In the genomic region with DNA sequence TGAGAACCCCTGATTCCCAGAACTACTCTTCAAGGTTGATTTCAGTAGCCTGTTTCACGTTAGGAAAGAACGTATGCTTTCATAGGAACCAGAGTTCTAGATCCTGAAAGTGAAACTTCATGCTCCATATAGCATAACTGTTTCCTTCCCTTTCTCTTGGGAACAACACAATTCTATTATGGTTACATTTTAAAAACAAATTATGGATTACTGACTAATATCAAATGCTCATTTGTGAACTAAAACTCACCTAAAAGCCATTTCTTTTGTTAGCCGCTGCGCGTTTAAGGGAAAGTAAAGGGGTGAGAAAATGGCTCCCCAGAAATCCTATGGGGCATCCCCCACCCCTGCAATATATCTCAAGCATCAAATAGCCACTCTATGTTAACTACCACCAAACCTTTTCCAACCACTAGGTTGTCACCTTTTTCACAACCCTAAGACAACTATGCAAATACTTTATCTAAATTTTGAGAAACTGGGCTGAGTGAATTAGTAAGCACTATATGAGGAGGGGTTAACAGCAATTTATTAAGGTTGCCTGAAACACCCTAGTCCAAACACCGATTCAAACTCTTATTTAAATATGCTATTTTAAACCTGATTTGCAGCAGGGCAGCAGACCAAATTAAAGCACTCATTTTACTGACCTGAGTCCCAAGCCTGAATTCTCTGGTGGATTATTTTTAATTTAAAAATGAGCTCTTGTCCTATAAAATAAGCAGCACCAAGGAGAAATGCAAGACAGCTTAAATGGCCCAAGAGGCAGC, we compare ENCODE assay signal across 9 cellular contexts. TPM values are rescaled to one million over a fixed set of nuclear protein-coding genes. Genes with fewer than 3 reads are reported as not detected.
DNase-seq lines count a peak whose midpoint lies in the region; ATAC-seq and TF ChIP-seq lines count a peak whose summit lies in the region.
"Had no signal": no experiment of that assay in that cellular context is flagged by ENCODE, and none has a peak within 500 bp of the region (broad histone marks: within the 10 kb centered on the region; RNA-seq: fewer than 3 reads in every experiment).

No MANE protein-coding gene starts in this region.

- H3K4me3 ChIP-seq in fibroblast of the aortic adventitia (ENCODE audit: low read depth, low read length) = peak overlapping the region; percentile 97

- peak; percentile 51 for DNase-seq in activated CD4-positive, alpha-beta T cell treated with anti-CD3 and anti-CD28 coated beads for 4 hours
- DNase-seq in activated CD4-positive, alpha-beta T cell treated with anti-CD3 and anti-CD28 coated beads for 1 hour = no peak
- peak; percentile 54 to 68 for DNase-seq in activated CD4-positive, alpha-beta T cell treated with anti-CD3 and anti-CD28 coated beads, Interleukin-2, amount 50 U/mL, for 48 hours
- DNase-seq in fibroblast of the aortic adventitia (ENCODE audit: low read depth) (no peak), NCI-H128 (lab: John Stamatoyannopoulos, UW; ENCODE audit: unreplicated experiment) (no peak), SW480 (ENCODE audit: low spot score) (no peak)
- peak; percentile 39 for DNase-seq in stimulated activated CD4-positive, alpha-beta T cell treated with anti-CD3 and anti-CD28 coated beads, Interleukin-4, amount 100 ng/mL, for 1 hour

- peak; percentile 18 for ATAC-seq in HG03108 (IDR thresholded peaks at IDR 0.05; ENCODE audit: unreplicated experiment)

- no peak for TF ChIP-seq CTCF in fibroblast of the aortic adventitia (IDR thresholded peaks at IDR 0.05; ENCODE audit: insufficient read depth, low read length)

RNA-seq across cellular contexts. Expression of a gene that starts 2.4 kb away (rescaled TPM):
- total RNA-seq in fibroblast of the aortic adventitia (ENCODE audit: low replicate concordance) = 16.9 and 22.5 TPM in 2 replicates

RNA-seq across cellular contexts. Expression of a gene that starts 56.9 kb away (rescaled TPM):
- 0.18 and 0.41 TPM in 2 replicates for total RNA-seq in fibroblast of the aortic adventitia (ENCODE audit: low replicate concordance)
- total RNA-seq: Daoy had no signal

Comparison
In these comparisons a context has a peak if more than half of its experiments do, and no peak if none do; other contexts are left out.
1. DNase-seq: peak in activated CD4-positive, alpha-beta T cell treated with anti-CD3 and anti-CD28 coated beads for 4 hours (2 of 2), activated CD4-positive, alpha-beta T cell treated with anti-CD3 and anti-CD28 coated beads, Interleukin-2, amount 50 U/mL, for 48 hours (2 of 2) and stimulated activated CD4-positive, alpha-beta T cell treated with anti-CD3 and anti-CD28 coated beads, Interleukin-4, amount 100 ng/mL, for 1 hour (single experiment); none in activated CD4-positive, alpha-beta T cell treated with anti-CD3 and anti-CD28 coated beads for 1 hour (single experiment), fibroblast of the aortic adventitia (single experiment), NCI-H128 (single experiment) and SW480 (single experiment).